ENCODE assay signal across 21 cellular contexts in the genomic region with DNA sequence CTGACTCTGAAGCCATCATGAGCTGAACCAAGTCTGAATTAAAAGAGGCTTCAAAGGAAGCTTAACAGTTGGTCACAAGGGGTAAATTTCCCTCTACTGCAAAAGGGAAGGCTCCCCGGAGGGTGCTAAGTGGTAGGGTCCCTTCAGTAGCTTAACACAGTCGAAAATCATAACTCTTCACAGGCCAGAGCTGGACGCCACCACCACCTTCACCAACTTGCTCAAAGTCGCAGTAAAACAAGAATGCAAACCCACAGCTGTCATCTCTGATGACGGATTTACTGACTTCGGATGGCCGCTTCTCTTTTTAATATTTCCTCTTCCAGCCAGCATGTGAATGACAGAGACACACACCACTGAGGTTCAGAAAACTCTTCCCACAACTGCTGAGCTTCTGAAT.
DNase-seq lines count a peak whose midpoint lies in the region; ATAC-seq lines count a peak whose summit lies in the region.
"Had no signal": no experiment of that assay in that cellular context is flagged by ENCODE, and none has a peak within 500 bp of the region (broad histone marks: within the 10 kb centered on the region; RNA-seq: fewer than 3 reads in every experiment).

No MANE protein-coding gene starts in this region.

- no peaks in the 10 kb centered on the region for H3K4me1 Mint-ChIP-seq in stimulated activated naive CD8-positive, alpha-beta T cell treated with anti-CD3 and anti-CD28 coated beads, Interleukin-15, amount 100 ng/mL, for 72 hours

- peaks cover 48% of the 10 kb centered on the region for H3K27me3 Mint-ChIP-seq in stimulated activated naive CD8-positive, alpha-beta T cell treated with anti-CD3 and anti-CD28 coated beads, Interleukin-15, amount 100 ng/mL, for 72 hours

- no peak overlapping the region for H3K27ac Mint-ChIP-seq in stimulated activated naive CD8-positive, alpha-beta T cell treated with anti-CD3 and anti-CD28 coated beads, Interleukin-15, amount 100 ng/mL, for 72 hours
- H3K27ac Mint-ChIP-seq: activated CD4-positive, alpha-beta memory T cell treated with anti-CD3 and anti-CD28 coated beads for 36 hours; naive thymus-derived CD4-positive, alpha-beta T cell had no signal

- DNase-seq in A172 (ENCODE audit: low spot score) (no peak), SIG-M5 (lab: John Stamatoyannopoulos, UW) (no peak)
- no peak for DNase-seq in stimulated activated CD4-positive, alpha-beta T cell treated with anti-CD3 and anti-CD28 coated beads, Interleukin-2, amount 100 ng/mL, for 48 hours
- no peak for DNase-seq in stimulated activated naive CD8-positive, alpha-beta T cell treated with anti-CD3 and anti-CD28 coated beads, Interleukin-15, amount 100 ng/mL, for 72 hours
- DNase-seq: activated CD4-positive, alpha-beta memory T cell treated with anti-CD3 and anti-CD28 coated beads for 36 hours; activated CD4-positive, CD25-positive, alpha-beta regulatory T cell; activated effector memory CD4-positive, alpha-beta T cell treated with anti-CD3 and anti-CD28 coated beads, Interleukin-2, amount 50 U/mL, for 16 hours; activated T-cell treated with anti-CD3 and anti-CD28 coated beads for 4 hours; brain microvascular endothelial cell; effector CD4-positive, alpha-beta T cell; foreskin keratinocyte; GOT3; IMR-90; left lung; naive thymus-derived CD4-positive, alpha-beta T cell; stimulated activated naive CD4-positive, alpha-beta T cell; T1000 had no signal

- ATAC-seq in GM19397 (IDR thresholded peaks at IDR 0.05; ENCODE audit: unreplicated experiment) (peak; percentile 24), HG02852 (IDR thresholded peaks at IDR 0.05; ENCODE audit: unreplicated experiment) (peak; percentile 26), HG03520 (IDR thresholded peaks at IDR 0.05; ENCODE audit: unreplicated experiment) (peak; percentile 18)
- ATAC-seq in stimulated activated naive CD8-positive, alpha-beta T cell treated with anti-CD3 and anti-CD28 coated beads, Interleukin-15, amount 100 ng/mL, for 72 hours = no peak
- ATAC-seq: foreskin keratinocyte; left lung; naive thymus-derived CD4-positive, alpha-beta T cell; Right ventricle myocardium inferior had no signal

- no peak overlapping the region for H3K4me3 Mint-ChIP-seq in stimulated activated naive CD8-positive, alpha-beta T cell treated with anti-CD3 and anti-CD28 coated beads, Interleukin-15, amount 100 ng/mL, for 72 hours
- H3K4me3 Mint-ChIP-seq: activated CD4-positive, alpha-beta memory T cell treated with anti-CD3 and anti-CD28 coated beads for 36 hours; naive thymus-derived CD4-positive, alpha-beta T cell had no signal

- H3K9me3 Mint-ChIP-seq in stimulated activated naive CD8-positive, alpha-beta T cell treated with anti-CD3 and anti-CD28 coated beads, Interleukin-15, amount 100 ng/mL, for 72 hours = no peaks in the 10 kb centered on the region
- H3K9me3 Mint-ChIP-seq: activated CD4-positive, alpha-beta memory T cell treated with anti-CD3 and anti-CD28 coated beads for 36 hours had no signal
